ENCODE assay signal across 25 cellular contexts in the genomic region with DNA sequence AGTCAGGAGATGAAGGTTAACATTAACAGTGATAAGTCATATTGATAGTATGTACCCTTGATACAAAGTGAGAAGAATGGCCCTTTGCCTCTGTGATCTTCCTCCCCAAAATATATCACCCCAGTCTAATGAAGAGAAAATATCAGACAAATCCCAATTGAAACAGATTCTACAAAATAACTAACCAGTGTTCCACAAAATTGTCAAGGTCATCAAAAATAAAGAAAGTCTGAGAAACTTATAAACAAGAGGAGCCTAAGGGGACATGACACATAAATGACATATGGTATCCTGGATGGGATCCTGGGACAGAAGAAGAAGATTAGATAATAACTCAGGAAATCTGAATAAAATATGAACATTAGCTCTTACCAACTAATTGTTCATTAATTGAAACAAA.
DNase-seq lines count a peak whose midpoint lies in the region; ATAC-seq, FAIRE-seq and TF ChIP-seq lines count a peak whose summit lies in the region.
"Had no signal": no experiment of that assay in that cellular context is flagged by ENCODE, and none has a peak within 500 bp of the region (broad histone marks: within the 10 kb centered on the region; RNA-seq: fewer than 3 reads in every experiment).

No MANE protein-coding gene starts in this region.

- ATAC-seq in A549 (no peak), K562 (no peak)
- ATAC-seq: CD8-positive, alpha-beta T cell; GM12878 had no signal

- no peaks in the 10 kb centered on the region for H3F3A ChIP-seq in PC-9 (ENCODE audit: insufficient read depth, low read depth)

- no peak for TF ChIP-seq EP300 in A549 (IDR thresholded peaks at IDR 0.05)
- TF ChIP-seq EP300 in K562 (IDR thresholded peaks at IDR 0.05; ENCODE audit: low read length), result no peak

- no peak for TF ChIP-seq RAD21 in A549 (conservative IDR thresholded peaks at IDR 0.05 in 1 of 2, IDR thresholded peaks at IDR 0.05 in 1 of 2)
- no peak for TF ChIP-seq RAD21 in K562 (CRISPR knock-in tag; conservative IDR thresholded peaks at IDR 0.05 in 1 of 2, IDR thresholded peaks at IDR 0.05 in 1 of 2)

- H3K79me2 ChIP-seq in K562 (ENCODE audit: control insufficient read depth, insufficient read depth, low read length) (no peaks in the 10 kb centered on the region), PC-9 (ENCODE audit: low read depth) (no peaks in the 10 kb centered on the region)

- H3K27me3 ChIP-seq in K562 (ENCODE audit: control insufficient read depth in 2 of 2, insufficient read depth in 2 of 2, low read length in 2 of 2) (no peaks in the 10 kb centered on the region), PC-9 (ENCODE audit: insufficient read depth, low read depth) (no peaks in the 10 kb centered on the region)
- H3K27me3 ChIP-seq: BLaER1 treated with 17β-estradiol and CSF1 and Interleukin-3, amounts not matched to agents 10 nM and 100 nM had no signal

- TF ChIP-seq CTCF in A549 (IDR thresholded peaks at IDR 0.05) (no peak), D721Med (IDR thresholded peaks at IDR 0.05; ENCODE audit: insufficient read depth, missing control alignments) (no peak), K562 (IDR thresholded peaks at IDR 0.05 in 2 of 3, conservative IDR thresholded peaks at IDR 0.05 in 1 of 3; ENCODE audit: insufficient read depth in 2 of 3, low read depth in 1 of 3, low read length in 3 of 3) (no peak), PC-9 (conservative IDR thresholded peaks at IDR 0.05) (no peak)

- H3K9me3 ChIP-seq in A549 (no peaks in the 10 kb centered on the region), K562 (replicated peaks; ENCODE audit: control insufficient read depth, insufficient read depth, low read depth, low read length) (no peaks in the 10 kb centered on the region), PC-9 (ENCODE audit: insufficient read depth, low read depth) (no peaks in the 10 kb centered on the region)
- H3K9me3 ChIP-seq: BLaER1 treated with 17β-estradiol and CSF1 and Interleukin-3, amounts not matched to agents 10 nM and 100 nM; Caco-2 had no signal

- intact Hi-C loops in K562 (cut with micrococcal nuclease) (no loop called here), PC-9 (cut with micrococcal nuclease; ENCODE audit: unreplicated experiment) (no loop called here)

- no peaks in the 10 kb centered on the region for H3K9me2 ChIP-seq in PC-9 (ENCODE audit: insufficient read depth)

- BruUV-seq in K562 (replicated peaks; lab: Mats Ljungman, UMichigan) (no TSS peak), PC-9 (replicated peaks; lab: Mats Ljungman, UMichigan) (no TSS peak)

- POLR2A ChIA-PET in A549 (lab: Yijun Ruan, JAX), result no interaction called here
- POLR2A ChIA-PET in K562 (lab: Yijun Ruan, JAX), result no interaction called here
- POLR2A ChIA-PET in PC-9 (lab: Charles Lee; ENCODE audit: unreplicated experiment), result interaction anchor here (0.6 kb wide), 1 partner anchor 713 kb away, joined by 7 read pairs; no protein-coding TSS in a partner anchor

- no peaks in the 10 kb centered on the region for H3K9me1 ChIP-seq in K562 (ENCODE audit: control insufficient read depth, insufficient read depth, low read length)

- H2AFZ ChIP-seq in K562 (ENCODE audit: low read depth, low read length), result peak overlapping the region; percentile 12; the same call in 1 of the 2 replicates
- H2AFZ ChIP-seq in PC-9, result no peak overlapping the region

- TF ChIP-seq POLR2A in A549 (IDR thresholded peaks at IDR 0.05; ENCODE audit: low read length), result no peak
- no peak for TF ChIP-seq POLR2A in K562 (conservative IDR thresholded peaks at IDR 0.05)

- in situ Hi-C loops in K562 (cut with MboI), result no loop called here

- DNase-seq in A549 (ENCODE audit: low read depth in 1 of 2, low spot score in 1 of 2) (no peak), D721Med (ENCODE audit: insufficient read length, low spot score) (no peak), K562 (ENCODE audit: extremely low read depth in 1 of 4, low spot score in 3 of 4) (no peak), PC-9 (no peak), NCI-H146 treated with DMSO at 0.1 percent for 48 hours (lab: John Stamatoyannopoulos, UW; ENCODE audit: unreplicated experiment) (no peak)
- no peak for DNase-seq in stimulated activated CD4-positive, alpha-beta T cell treated with anti-CD3 and anti-CD28 coated beads, Interleukin-4, amount 100 ng/mL, for 4 hours
- DNase-seq: 8988T; AML-193; Caco-2; Calu3; CD4-positive, alpha-beta T cell; CD8-positive, alpha-beta T cell; DMS 273 treated with DMSO at 0.1 percent for 48 hours; DMS153; DMS53; DMS79; DND-41; EL; GDM1 had no signal

- no peak overlapping the region for H3K9ac ChIP-seq in K562 (ENCODE audit: insufficient read depth in 1 of 2, low read depth in 2 of 2, low read length in 2 of 2)
- H3K9ac ChIP-seq: BLaER1 treated with 17β-estradiol and CSF1 and Interleukin-3, amounts not matched to agents 10 nM and 100 nM had no signal

- no peak overlapping the region for H3K27ac ChIP-seq in A549
- no peak overlapping the region for H3K27ac ChIP-seq in K562 (ENCODE audit: extremely low read depth, low read depth, low read length)
- H3K27ac ChIP-seq in PC-9, result no peak overlapping the region
- H3K27ac ChIP-seq: BLaER1 treated with 17β-estradiol and CSF1 and Interleukin-3, amounts not matched to agents 10 nM and 100 nM; C4-2B had no signal

- H3K4me2 ChIP-seq in A549 (no peak overlapping the region), K562 (ENCODE audit: insufficient read depth, low read length) (no peak overlapping the region), PC-9 (no peak overlapping the region)
- H3K4me2 ChIP-seq: BLaER1 treated with 17β-estradiol and CSF1 and Interleukin-3, amounts not matched to agents 10 nM and 100 nM had no signal

- no peaks in the 10 kb centered on the region for H3K4me1 ChIP-seq in A549
- no peaks in the 10 kb centered on the region for H3K4me1 ChIP-seq in K562 (replicated peaks in 1 of 2; ENCODE audit: control insufficient read depth in 2 of 2, insufficient read depth in 2 of 2, low read length in 2 of 2)
- H3K4me1 ChIP-seq in PC-9 (replicated peaks; ENCODE audit: insufficient read depth), result no peaks in the 10 kb centered on the region
- H3K4me1 ChIP-seq: BLaER1 treated with 17β-estradiol and CSF1 and Interleukin-3, amounts not matched to agents 10 nM and 100 nM; Caco-2 had no signal

- FAIRE-seq in A549 (lab: Jason Lieb, UNC) (no peak), D721Med (lab: Jason Lieb, UNC) (peak; percentile 38), K562 (lab: Jason Lieb, UNC) (no peak)
- FAIRE-seq: A204.1, GM12878, GM12892, GM18507 had no signal

- H3K4me3 ChIP-seq in A549 (no peak overlapping the region), K562 (no peak overlapping the region), PC-9 (no peak overlapping the region)
- H3K4me3 ChIP-seq: BLaER1 treated with 17β-estradiol and CSF1 and Interleukin-3, amounts not matched to agents 10 nM and 100 nM; GM12878 had no signal

- CTCF ChIA-PET in A549 (lab: Yijun Ruan, JAX), result no interaction called here
- CTCF ChIA-PET in K562 (lab: Yijun Ruan, JAX; ENCODE audit: low intra/inter-chr PET ratio), result no interaction called here
- CTCF ChIA-PET in PC-9 (lab: Charles Lee), result no interaction called here

- H4K20me1 ChIP-seq in K562 (replicated peaks; ENCODE audit: control insufficient read depth, insufficient read depth, low read length) (no peaks in the 10 kb centered on the region), PC-9 (ENCODE audit: insufficient read depth) (no peaks in the 10 kb centered on the region)
- H4K20me1 ChIP-seq: BLaER1 treated with 17β-estradiol and CSF1 and Interleukin-3, amounts not matched to agents 10 nM and 100 nM had no signal

- H3K36me3 ChIP-seq in K562 (ENCODE audit: control insufficient read depth, insufficient read depth, low read length) (no peaks in the 10 kb centered on the region), PC-9 (ENCODE audit: low read depth) (no peaks in the 10 kb centered on the region)
- H3K36me3 ChIP-seq: BLaER1 treated with 17β-estradiol and CSF1 and Interleukin-3, amounts not matched to agents 10 nM and 100 nM had no signal

TF ChIP-seq in A549, 52 proteins besides CTCF, POLR2A, EP300 and RAD21:
- TF ChIP-seq MAFK (IDR thresholded peaks at IDR 0.05; ENCODE audit: partially characterized antibody) (peak; percentile 49), KDM5A (IDR thresholded peaks at IDR 0.05) (no peak)

TF ChIP-seq in K562, 482 proteins besides CTCF, POLR2A, EP300 and RAD21 (continues in another document):
- peak; percentile 43; the same call in 1 of the 2 replicates for TF ChIP-seq MAFG (tag; conservative IDR thresholded peaks at IDR 0.05)
- peak; percentile 82 for TF ChIP-seq ZNF316 (IDR thresholded peaks at IDR 0.05)
- peak; percentile 70 for TF ChIP-seq MAFF (IDR thresholded peaks at IDR 0.05; ENCODE audit: low read length)
- no peak for TF ChIP-seq MIER1 (IDR thresholded peaks at IDR 0.05; ENCODE audit: low read depth)
- TF ChIP-seq BRD4 (IDR thresholded peaks at IDR 0.05), result no peak
- TF ChIP-seq, protein P1, sequence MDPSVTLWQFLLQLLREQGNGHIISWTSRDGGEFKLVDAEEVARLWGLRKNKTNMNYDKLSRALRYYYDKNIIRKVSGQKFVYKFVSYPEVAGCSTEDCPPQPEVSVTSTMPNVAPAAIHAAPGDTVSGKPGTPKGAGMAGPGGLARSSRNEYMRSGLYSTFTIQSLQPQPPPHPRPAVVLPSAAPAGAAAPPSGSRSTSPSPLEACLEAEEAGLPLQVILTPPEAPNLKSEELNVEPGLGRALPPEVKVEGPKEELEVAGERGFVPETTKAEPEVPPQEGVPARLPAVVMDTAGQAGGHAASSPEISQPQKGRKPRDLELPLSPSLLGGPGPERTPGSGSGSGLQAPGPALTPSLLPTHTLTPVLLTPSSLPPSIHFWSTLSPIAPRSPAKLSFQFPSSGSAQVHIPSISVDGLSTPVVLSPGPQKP (CRISPR knock-in tag; IDR thresholded peaks at IDR 0.05), result no peak
- TF ChIP-seq C11orf30 (IDR thresholded peaks at IDR 0.05; ENCODE audit: low read depth), result peak; percentile 55; the same call in 1 of the 2 replicates
- peak; percentile 37; the same call in 1 of the 2 replicates for TF ChIP-seq MAFK (IDR thresholded peaks at IDR 0.05; ENCODE audit: low read length)
- TF ChIP-seq TFAM (CRISPR knock-in tag; conservative IDR thresholded peaks at IDR 0.05), result no peak
- no peak for TF ChIP-seq PYGO2 (tag; IDR thresholded peaks at IDR 0.05)
